ENCODE assay signal across 27 cellular contexts in genomic region chr1:180267211-180267561, GRCh38. TPM values are rescaled to one million over a fixed set of nuclear protein-coding genes. Genes with fewer than 3 reads are reported as not detected.
"Had no signal": no experiment of that assay in that cellular context is flagged by ENCODE, and none has a peak within 500 bp of the region (broad histone marks: within the 10 kb centered on the region; RNA-seq: fewer than 3 reads in every experiment).

No MANE protein-coding gene starts in this region.

- H3K4me3 ChIP-seq: esophagus squamous epithelium, left ventricle myocardium inferior, lung, neural progenitor cell, right lobe of liver, skin epidermis, upper lobe of left lung had no signal

- H3K27me3 ChIP-seq: neural progenitor cell, right lobe of liver, upper lobe of left lung had no signal

- H3K9ac ChIP-seq: neural progenitor cell had no signal

- H3K27ac ChIP-seq: epithelial cell of prostate, esophagus squamous epithelium, left ventricle myocardium inferior, neural progenitor cell, right lobe of liver, skin epidermis, upper lobe of left lung, VCaP had no signal

- H3K4me1 ChIP-seq: esophagus squamous epithelium, left ventricle myocardium inferior had no signal

- H3K9me3 ChIP-seq: esophagus squamous epithelium, left ventricle myocardium inferior, right lobe of liver, upper lobe of left lung had no signal

- ATAC-seq: activated CD4-positive, CD25-positive, alpha-beta regulatory T cell treated with anti-CD3 and anti-CD28 coated beads, Interleukin-2, amount 50 U/mL, for 24 hours; activated naive CD8-positive, alpha-beta T cell treated with anti-CD3 and anti-CD28 coated beads, Interleukin-2, amount 50 U/mL, for 24 hours; activated T-helper 17 cell treated with anti-CD3 and anti-CD28 coated beads, Interleukin-2, amount 50 U/mL, for 72 hours; natural killer cell; right lobe of liver had no signal

- DNase-seq: activated CD4-positive, alpha-beta T cell treated with anti-CD3 and anti-CD28 coated beads for 48 hours; activated CD4-positive, alpha-beta T cell treated with anti-CD3 and anti-CD28 coated beads, Interleukin-2, amount 50 U/mL, for 48 hours; activated CD8-positive, alpha-beta memory T cell treated with anti-CD3 and anti-CD28 coated beads for 24 hours; activated gamma-delta T cell treated with Interleukin-2 at 50 U/mL for 16 hours; activated naive CD8-positive, alpha-beta T cell treated with anti-CD3 and anti-CD28 coated beads, Interleukin-2, amount 50 U/mL, for 24 hours; activated T-cell treated with anti-CD3 and anti-CD28 coated beads, Interleukin-2, amount 50 U/mL, for 24 hours; amygdala; caudate nucleus; effector CD4-positive, alpha-beta T cell; esophagus squamous epithelium; foreskin melanocyte; left ventricle myocardium inferior; mesendoderm; natural killer cell; stimulated activated CD4-positive, alpha-beta T cell treated with anti-CD3 and anti-CD28 coated beads, Interleukin-4, amount 100 ng/mL, for 24 hours; stimulated activated naive CD8-positive, alpha-beta T cell treated with anti-CD3 and anti-CD28 coated beads, Interleukin-15, amount 100 ng/mL, for 72 hours; substantia nigra had no signal

- H3K36me3 ChIP-seq: esophagus squamous epithelium, left ventricle myocardium inferior, neural progenitor cell, right lobe of liver, upper lobe of left lung had no signal

RNA-seq across cellular contexts. Expression of gene LHX4, which starts 37.1 kb away (rescaled TPM):
- total RNA-seq: left ventricle myocardium inferior; right lobe of liver; T-helper 1 cell treated with Interleukin-12 subunit alpha and Interleukin-12 subunit beta and Interleukin-4 antibody, amounts not matched to agents 30 ng/mL and 1 ng/mL, for 36 hours had no signal
